Comparison of ENCODE assay signal across 8 cellular contexts in genomic region chr1:46616277-46617107, GRCh38. TPM values are rescaled to one million over a fixed set of nuclear protein-coding genes. Genes with fewer than 3 reads are reported as not detected.
DNase-seq lines count a peak whose midpoint lies in the region; ATAC-seq, FAIRE-seq and TF ChIP-seq lines count a peak whose summit lies in the region.

MOB3C (minus strand) TSS chr1:46616811; CDS start chr1:46613321, 3,490 bp downstream.

- peak within 1 kb of the TSS; percentile 93 for H3K4me2 ChIP-seq in DOHH2 (ENCODE audit: low read length)

- no peaks in the 10 kb centered on the region for H3K79me2 ChIP-seq in DOHH2 (ENCODE audit: control insufficient read depth, low read length)

- no peak for FAIRE-seq in kidney (lab: Jason Lieb, UNC)

- H3K4me1 ChIP-seq in DOHH2 (ENCODE audit: control insufficient read depth, low read length) (peaks cover 50% of the 10 kb centered on the region), kidney (ENCODE audit: control insufficient read depth in 1 of 2, insufficient read depth in 1 of 2, low read depth in 1 of 2, low read length in 2 of 2) (peaks cover 12 to 28% of the 10 kb centered on the region in 2 donors)

- no peaks in the 10 kb centered on the region for H4K20me1 ChIP-seq in DOHH2 (ENCODE audit: control insufficient read depth, insufficient read depth, low read depth, low read length)

- peaks cover 8% of the 10 kb centered on the region for H3F3A ChIP-seq in DOHH2 (ENCODE audit: control insufficient read depth, insufficient read depth)

- TF ChIP-seq CTCF in DOHH2 (IDR thresholded peaks at IDR 0.05; ENCODE audit: low read depth, low read length, poor library complexity, severe bottlenecking) (no peak), kidney (IDR thresholded peaks at IDR 0.05; ENCODE audit: borderline replicate concordance, extremely low read depth, insufficient read depth) (no peak)

- H3K9me2 ChIP-seq in DOHH2 (replicated peaks; ENCODE audit: control insufficient read depth, low read length), result no peaks in the 10 kb centered on the region

- H3K9ac ChIP-seq in kidney (ENCODE audit: low read length in 2 of 2), result peak within 1 kb of the TSS; percentile 67 to 94

- H3K27ac ChIP-seq in DOHH2 (ENCODE audit: low read depth, low read length) (no peak within 1 kb of the TSS), KOPT-K1 (ENCODE audit: low read depth, low read length, poor library complexity, severe bottlenecking) (peak within 1 kb of the TSS; percentile 48), kidney (ENCODE audit: low read depth in 2 of 2, low read length in 2 of 2) (peak within 1 kb of the TSS; percentile 86 to 93)

- intact Hi-C loops in kidney (cut with DNase I), result no loop called here

- H3K9me3 ChIP-seq in DOHH2 (ENCODE audit: control insufficient read depth, insufficient read depth, low read length) (no peaks in the 10 kb centered on the region), KOPT-K1 (ENCODE audit: insufficient read depth, low read length, poor library complexity, severe bottlenecking) (no peaks in the 10 kb centered on the region), kidney (ENCODE audit: control insufficient read depth in 1 of 2, low read length in 2 of 2) (no peaks in the 10 kb centered on the region)

- peaks cover 18% of the 10 kb centered on the region for H3K27me3 ChIP-seq in DOHH2 (ENCODE audit: control insufficient read depth, low read length)

- peak within 1 kb of the TSS; percentile 78 for H3K4me3 ChIP-seq in DOHH2 (ENCODE audit: low read length)
- H3K4me3 ChIP-seq in kidney (ENCODE audit: low read length in 2 of 2), result peak within 1 kb of the TSS; percentile 63 to 86

- ATAC-seq in GM21619 (IDR thresholded peaks at IDR 0.05; ENCODE audit: unreplicated experiment), result peak; percentile 57

- no peaks in the 10 kb centered on the region for H3K36me3 ChIP-seq in DOHH2 (ENCODE audit: control insufficient read depth, low read length)
- no peaks in the 10 kb centered on the region for H3K36me3 ChIP-seq in KOPT-K1 (ENCODE audit: insufficient read depth, low read length)
- no peaks in the 10 kb centered on the region for H3K36me3 ChIP-seq in kidney (ENCODE audit: control insufficient read depth in 1 of 2, insufficient read depth in 2 of 2, low read length in 2 of 2)

- DNase-seq in activated CD4-positive, CD25-positive, alpha-beta regulatory T cell treated with anti-CD3 and anti-CD28 coated beads, Interleukin-2, amount 50 U/mL, for 16 hours (ENCODE audit: low read depth, low spot score), result peak; percentile 34
- peak; percentile 93 for DNase-seq in cerebellar cortex (ENCODE audit: low spot score)
- DNase-seq in kidney, result peak; percentile 93
- peak; percentile 77 for DNase-seq in stimulated activated CD4-positive, alpha-beta T cell treated with anti-CD3 and anti-CD28 coated beads, Interleukin-15, amount 100 ng/mL, for 24 hours
- no peak for DNase-seq in NCI-H2171 (lab: John Stamatoyannopoulos, UW)

RNA-seq across cellular contexts. Expression of gene MOB3C, which starts in this region (rescaled TPM):
- total RNA-seq in kidney, result 14.9 TPM
- 12.4 TPM for polyA plus RNA-seq in kidney (ENCODE audit: insufficient read depth, low read depth, low replicate concordance)
